Comparison of ENCODE assay signal across 8 cellular contexts in the genomic region with DNA sequence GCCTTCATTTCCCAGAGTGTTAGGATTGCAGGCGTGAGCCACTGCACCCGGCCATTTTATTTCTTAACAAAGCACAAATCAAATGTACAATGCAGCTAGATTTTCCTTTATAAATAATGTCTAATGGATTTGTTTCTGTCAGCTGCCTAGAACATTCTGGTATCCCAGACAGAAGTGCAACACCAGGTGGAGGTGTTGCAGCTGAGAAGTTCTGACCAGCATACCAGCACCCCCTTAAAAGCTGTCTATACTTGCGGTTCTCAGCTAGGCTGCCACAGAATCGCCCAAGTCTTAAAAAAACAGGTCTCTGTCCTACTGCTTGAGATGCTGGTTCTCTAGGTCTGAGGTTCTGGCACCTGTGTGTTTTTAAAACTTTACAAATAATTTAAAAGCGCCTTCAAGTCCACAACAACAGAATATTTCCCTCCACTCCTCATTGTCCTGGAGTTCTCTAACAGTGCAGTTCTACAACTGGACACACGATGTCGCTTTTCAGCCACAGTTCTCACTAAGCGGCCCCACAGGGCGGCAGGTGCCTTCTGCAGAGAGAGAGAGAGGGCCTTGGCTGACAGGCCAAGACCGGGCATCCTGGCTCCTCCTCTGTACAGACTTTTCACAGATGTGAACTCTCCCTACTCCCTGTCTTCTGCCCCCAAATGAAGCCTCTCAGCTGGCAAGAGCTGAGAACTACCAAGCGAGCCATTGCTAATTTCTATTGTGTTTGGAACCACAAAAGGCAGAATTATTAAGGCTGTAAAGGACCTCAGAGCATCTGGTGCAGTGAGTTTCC. TPM values are rescaled to one million over a fixed set of nuclear protein-coding genes. Genes with fewer than 3 reads are reported as not detected.
DNase-seq lines count a peak whose midpoint lies in the region; ATAC-seq and TF ChIP-seq lines count a peak whose summit lies in the region.

No MANE protein-coding gene starts in this region.

- no peak overlapping the region for H2BK120ac ChIP-seq in H9 (ENCODE audit: low read depth, low read length, poor library complexity, severe bottlenecking)

- H3K9me3 ChIP-seq in H9 (ENCODE audit: control insufficient read depth, low read depth, low read length) (no peaks in the 10 kb centered on the region), breast epithelium (no peaks in the 10 kb centered on the region)

- H3K36me3 Mint-ChIP-seq in H9 (ENCODE audit: insufficient read depth in 1 of 3, low read depth in 3 of 3) = no peaks in the 10 kb centered on the region

- DNase-seq in AG10803 (ENCODE audit: low read depth) (peak; percentile 76), H9 (peak; percentile 92), NCI-H2171 (lab: John Stamatoyannopoulos, UW) (peak; percentile 78), breast epithelium (ENCODE audit: low spot score in 2 of 2) (peak; percentile 69 to 70), iPS-NIHi7 (ENCODE audit: extremely low spot score) (peak; percentile 84)
- DNase-seq in stimulated activated CD4-positive, alpha-beta T cell treated with anti-CD3 and anti-CD28 coated beads, Interleukin-15, amount 100 ng/mL, for 24 hours = peak; percentile 81

- H3K14ac ChIP-seq in H9 (ENCODE audit: insufficient read depth, low read length) = no peak overlapping the region

- no peaks in the 10 kb centered on the region for H3K79me1 ChIP-seq in H9 (ENCODE audit: insufficient read depth, low read depth, low read length, poor library complexity, severe bottlenecking)

- no CpG with 5 or more reads among the region's 11 CpGs for WGBS in H9 (ENCODE audit: extremely low coverage, insufficient read length, low lambda C conversion rate)

- intact Hi-C loops in breast epithelium (cut with DNase I; ENCODE audit: low total_unique reads) = loop anchor here (5.0 kb wide), 1 partner anchor 63 kb away; a partner anchor contains a TSS

- no peak overlapping the region for H2BK12ac ChIP-seq in H9 (ENCODE audit: insufficient read length, low read depth, low read length)

- no peaks in the 10 kb centered on the region for H4K20me1 ChIP-seq in H9 (ENCODE audit: control insufficient read depth, insufficient read depth, insufficient read length)

- no peak overlapping the region for H3T11ph ChIP-seq in H9 (ENCODE audit: low read length)

- peak overlapping the region; percentile 81 for H3K18ac ChIP-seq in H9 (ENCODE audit: insufficient read length, low read depth, low read length)

- no peaks in the 10 kb centered on the region for H3K27me3 ChIP-seq in H9 (ENCODE audit: insufficient read depth, low read length)
- no peaks in the 10 kb centered on the region for H3K27me3 ChIP-seq in breast epithelium

- no peak overlapping the region for H3K4me3 ChIP-seq in AG10803 (ENCODE audit: low read length)
- H3K4me3 ChIP-seq in breast epithelium = no peak overlapping the region

- no peak overlapping the region for H4K5ac ChIP-seq in H9 (ENCODE audit: insufficient read length, low read depth, low read length)

- H2BK20ac ChIP-seq in H9 (ENCODE audit: low read depth, low read length, poor library complexity, severe bottlenecking) = no peak overlapping the region

- no peak overlapping the region for H3K4me2 ChIP-seq in H9 (ENCODE audit: insufficient read depth, insufficient read length, low read length)

- no peaks in the 10 kb centered on the region for H3K9me3 Mint-ChIP-seq in H9

- H3K4me1 Mint-ChIP-seq in H9 = peaks cover 16 to 27% of the 10 kb centered on the region in 2 experiments

- H2BK15ac ChIP-seq in H9 (ENCODE audit: low read depth, low read length) = no peak overlapping the region

- TF ChIP-seq CTCF in AG10803 (conservative IDR thresholded peaks at IDR 0.05; ENCODE audit: low read length) (peak; percentile 95), H9 (conservative IDR thresholded peaks at IDR 0.05) (peak; percentile 94), VCaP (conservative IDR thresholded peaks at IDR 0.05) (peak; percentile 96), breast epithelium (IDR thresholded peaks at IDR 0.05) (peak; percentile 85 to 97 (median 93))

- H3K79me2 ChIP-seq in H9 (ENCODE audit: insufficient read depth, low read length) = no peaks in the 10 kb centered on the region

- no peak overlapping the region for H2BK5ac ChIP-seq in H9 (ENCODE audit: insufficient read length, low read length)

- no peaks in the 10 kb centered on the region for H3K4me1 ChIP-seq in H9 (ENCODE audit: insufficient read depth, low read length)
- no peaks in the 10 kb centered on the region for H3K4me1 ChIP-seq in breast epithelium

- no peak overlapping the region for H2AK5ac ChIP-seq in H9 (ENCODE audit: insufficient read length, low read length)

- H3K27ac ChIP-seq in H9 (ENCODE audit: insufficient read length, low read depth, low read length) (no peak overlapping the region), VCaP (no peak overlapping the region), breast epithelium (no peak overlapping the region)

- peak overlapping the region in 2 of 3 experiments; percentile 26 to 90; a peak in 2 of 7 replicates for H3K27ac Mint-ChIP-seq in H9

- H3K56ac ChIP-seq in H9 (ENCODE audit: insufficient read length, low read depth, low read length) = no peak overlapping the region

- H2AFZ ChIP-seq in H9 (ENCODE audit: low read length) = peak overlapping the region; percentile 72

- H3K23ac ChIP-seq in H9 (ENCODE audit: insufficient read length, low read depth, low read length) = no peak overlapping the region

- H3K9ac ChIP-seq in H9 (ENCODE audit: extremely low read depth, insufficient read length, low read length) = no peak overlapping the region

- H3K4ac ChIP-seq in H9 (ENCODE audit: low read depth, low read length) = no peak overlapping the region

- no peak overlapping the region for H4K8ac ChIP-seq in H9 (replicated peaks; ENCODE audit: insufficient read length, low read depth, low read length)

- peaks cover 3% of the 10 kb centered on the region; the same call in 1 of the 2 replicates for H3K27me3 Mint-ChIP-seq in H9 (ENCODE audit: low read depth)

- H3K36me3 ChIP-seq in breast epithelium = no peaks in the 10 kb centered on the region

- ATAC-seq in GM19397 (IDR thresholded peaks at IDR 0.05; ENCODE audit: unreplicated experiment) = no peak

- no peaks in the 10 kb centered on the region for H3K23me2 ChIP-seq in H9 (ENCODE audit: insufficient read length, low read depth, low read length, poor library complexity, severe bottlenecking)

- H4K91ac ChIP-seq in H9 (ENCODE audit: insufficient read length, low read depth, low read length) = no peak overlapping the region

- H3K4me3 Mint-ChIP-seq in H9 = peak overlapping the region in 1 of 2 experiments; percentile 2; a peak in 1 of 5 replicates

- no peak for TF ChIP-seq POLR2A in breast epithelium (IDR thresholded peaks at IDR 0.05)

RNA-seq across cellular contexts. Expression of a gene that starts 32.6 kb away (rescaled TPM):
- total RNA-seq in H9 (2021) (not detected in 2 replicates), breast epithelium (10 to 100 TPM in 2 of 3 donors, 1 to 10 TPM in 1; 2.6 to 11.0 (median 10.5) TPM)
